ENCODE assay signal across 17 cellular contexts in genomic region chr2:235618039-235618438, GRCh38.
DNase-seq lines count a peak whose midpoint lies in the region; TF ChIP-seq lines count a peak whose summit lies in the region.
"Had no signal": no experiment of that assay in that cellular context is flagged by ENCODE, and none has a peak within 500 bp of the region (broad histone marks: within the 10 kb centered on the region; RNA-seq: fewer than 3 reads in every experiment).

No MANE protein-coding gene starts in this region.

- H3K9ac ChIP-seq in GM23248: peak overlapping the region; percentile 67

- H4K20me1 ChIP-seq in GM23248 (ENCODE audit: insufficient read depth): no peaks in the 10 kb centered on the region

- WGBS in GM23248 (ENCODE audit: low coverage in 1 of 2, low lambda C conversion rate in 2 of 2, missing lambda C conversion rate in 2 of 2), 2 experiments: 13 to 33% methylated on average over 7 of the region's 7 CpGs

- DNase-seq in A172 (ENCODE audit: low spot score) (peak; percentile 46), GM23248 (peak; percentile 82), brain microvascular endothelial cell (peak; percentile 52), kidney glomerular epithelial cell (lab: John Stamatoyannopoulos, UW) (peak; percentile 55), middle frontal gyrus (ENCODE audit: extremely low spot score, low spot score) (no peak), NCI-H2171 (lab: John Stamatoyannopoulos, UW) (no peak), germinal center (ENCODE audit: low spot score) (no peak), SHP77 treated with DMSO at 0.1 percent for 48 hours (lab: John Stamatoyannopoulos, UW) (no peak)
- DNase-seq: activated CD8-positive, alpha-beta T cell treated with anti-CD3 and anti-CD28 coated beads, Interleukin-2, amount 10 ng/mL, durations not matched to agents 7 days and 5 days; endodermal cell; KG1; left cardiac atrium; NCI-H1436; NCI-H446; stimulated activated CD4-positive, alpha-beta T cell treated with anti-CD3 and anti-CD28 coated beads, Interleukin-2, amount 100 ng/mL, for 48 hours; upper lobe of right lung had no signal

- H3K79me2 ChIP-seq in GM23248 (ENCODE audit: insufficient read depth): peaks cover 71% of the 10 kb centered on the region

- H3K9me3 ChIP-seq in GM23248 (ENCODE audit: low read depth): no peaks in the 10 kb centered on the region
- H3K9me3 ChIP-seq: HAP-1, upper lobe of right lung had no signal

- H3K36me3 ChIP-seq in GM23248 (ENCODE audit: low read depth): no peaks in the 10 kb centered on the region
- H3K36me3 ChIP-seq in brain microvascular endothelial cell (replicated peaks): no peaks in the 10 kb centered on the region
- H3K36me3 ChIP-seq: HAP-1, upper lobe of right lung had no signal

- H3K4me1 ChIP-seq in GM23248 (ENCODE audit: insufficient read depth): peaks cover 51% of the 10 kb centered on the region
- H3K4me1 ChIP-seq: HAP-1 had no signal

- no peak for TF ChIP-seq CTCF in brain microvascular endothelial cell (IDR thresholded peaks at IDR 0.05; ENCODE audit: low read depth, low read length, missing control alignments)

- no peaks in the 10 kb centered on the region for H3K9me2 ChIP-seq in GM23248 (ENCODE audit: insufficient read depth)

- H3K4me2 ChIP-seq in GM23248 (ENCODE audit: unreplicated experiment): peak overlapping the region; percentile 70

- H3K4me3 ChIP-seq in GM23248: peak overlapping the region; percentile 54
- no peak overlapping the region for H3K4me3 ChIP-seq in brain microvascular endothelial cell (ENCODE audit: low read depth, low read length)
- H3K4me3 ChIP-seq: HAP-1, upper lobe of right lung had no signal

- H3F3A ChIP-seq in GM23248 (ENCODE audit: insufficient read depth): peaks cover 40% of the 10 kb centered on the region

- H2AFZ ChIP-seq in GM23248: no peak overlapping the region

- H3K27ac ChIP-seq in GM23248 (peak overlapping the region; percentile 91), brain microvascular endothelial cell (peak overlapping the region; percentile 22)
- H3K27ac ChIP-seq: upper lobe of right lung had no signal

- in situ Hi-C loops in GM23248 (cut with MboI) (no loop called here), brain microvascular endothelial cell (cut with HindIII; ENCODE audit: low pct_ligation_motif_present, low sequenced_read_pairs) (no loop called here)

- H3K27me3 ChIP-seq in GM23248 (replicated peaks; ENCODE audit: insufficient read depth): no peaks in the 10 kb centered on the region
- H3K27me3 ChIP-seq in brain microvascular endothelial cell (replicated peaks): no peaks in the 10 kb centered on the region
- H3K27me3 ChIP-seq: upper lobe of right lung had no signal

Comparison
In these comparisons a context has a peak if more than half of its experiments do, and no peak if none do; other contexts are left out.
1. DNase-seq: peak in A172 (single experiment), GM23248 (single experiment), brain microvascular endothelial cell (single experiment) and kidney glomerular epithelial cell (single experiment); none in middle frontal gyrus (single experiment), NCI-H2171 (single experiment), germinal center (single experiment) and SHP77 treated with DMSO at 0.1 percent for 48 hours (single experiment).